ENCODE assay signal across 7 cellular contexts in the genomic region with DNA sequence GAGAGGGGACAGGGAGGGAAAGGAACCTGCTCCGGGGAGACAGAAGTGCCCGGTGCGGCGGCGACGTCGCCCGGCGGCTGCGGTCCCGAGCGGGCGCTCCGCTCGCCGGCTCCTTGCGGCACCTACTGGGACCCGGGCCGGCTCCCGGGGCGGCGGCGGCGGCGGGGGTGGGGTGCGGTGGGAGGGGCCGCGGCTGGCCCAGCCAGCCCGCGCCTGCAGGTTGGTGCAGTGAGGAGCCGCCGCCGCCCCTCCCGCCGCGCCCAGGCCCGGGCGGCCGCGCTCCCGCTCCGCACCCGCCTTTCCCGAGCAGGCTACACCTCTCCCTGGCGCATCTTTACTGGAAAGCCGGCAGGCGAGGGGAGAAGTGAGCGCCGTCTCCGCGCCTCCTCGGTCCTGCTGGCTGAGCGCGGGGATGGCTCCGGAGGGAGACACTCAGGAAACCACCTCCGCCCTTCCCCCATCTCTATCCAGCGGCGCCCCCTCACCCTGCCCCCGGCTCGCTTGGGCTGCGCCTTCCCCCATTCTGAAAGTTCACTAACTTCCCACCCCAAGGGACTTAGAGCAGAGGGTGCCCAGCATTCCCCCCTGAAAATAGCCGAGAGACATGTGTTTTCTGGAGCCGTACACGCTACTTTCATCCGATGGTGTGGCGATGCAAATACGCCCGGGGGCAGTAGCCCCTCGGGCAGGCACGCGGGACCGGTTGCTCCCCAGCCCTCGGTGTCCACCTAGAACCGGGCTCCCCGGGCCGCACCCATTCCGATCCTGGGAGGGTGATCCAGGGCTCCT. TPM values are rescaled to one million over a fixed set of nuclear protein-coding genes. Genes with fewer than 3 reads are reported as not detected.
A peak's percentile ranks its signal among the peaks of the same experiment; 100 is the strongest.
DNase-seq lines count a peak whose midpoint lies in the region; ATAC-seq and TF ChIP-seq lines count a peak whose summit lies in the region.

A gene (minus strand): TSS at position 127 of the 789 bp plus-strand sequence.

- no peaks in the 10 kb centered on the region for H3K9me3 ChIP-seq in ectodermal cell (ENCODE audit: control insufficient read depth, low read length)

- TF ChIP-seq CTCF in GM10266 (IDR thresholded peaks at IDR 0.05; ENCODE audit: control insufficient read depth, insufficient read depth, low read depth, missing control alignments) = no peak
- no peak for TF ChIP-seq CTCF in nephron (IDR thresholded peaks at IDR 0.05; ENCODE audit: unreplicated experiment in 3 of 3)

- H3K4me1 ChIP-seq in ectodermal cell (ENCODE audit: control insufficient read depth, insufficient read depth, low read length) = peaks cover 3% of the 10 kb centered on the region

- 0% methylated on average over 77 of the region's 77 CpGs for WGBS in ectodermal cell, 2 experiments

- no peak within 1 kb of the TSS for H3K27ac ChIP-seq in ectodermal cell (ENCODE audit: insufficient read depth, low read depth, low read length, poor library complexity, severe bottlenecking)

- H3K4me3 Mint-ChIP-seq in nephron = peak within 1 kb of the TSS; percentile 79 to 85 (median 83)

- peaks cover 77% of the 10 kb centered on the region for H3K27me3 Mint-ChIP-seq in nephron (ENCODE audit: low read depth)

- peaks cover 47% of the 10 kb centered on the region for H3K27me3 ChIP-seq in ectodermal cell (ENCODE audit: control insufficient read depth, insufficient read depth, low read length, poor library complexity, severe bottlenecking)

- DNase-seq in GM10266 (ENCODE audit: extremely low spot score) = peak; percentile 16
- DNase-seq in NCI-H2227 (lab: John Stamatoyannopoulos, UW; ENCODE audit: unreplicated experiment) = peak; percentile 76
- no peak for DNase-seq in COLO829 (ENCODE audit: low spot score)
- no peak for DNase-seq in germinal center (ENCODE audit: low spot score)

- no peak for ATAC-seq in GM21447 (IDR thresholded peaks at IDR 0.05; ENCODE audit: unreplicated experiment)

- H3K36me3 ChIP-seq in ectodermal cell (ENCODE audit: control insufficient read depth, insufficient read depth, low read length) = no peaks in the 10 kb centered on the region

- no peaks in the 10 kb centered on the region for H3K9me3 Mint-ChIP-seq in nephron

- peak within 1 kb of the TSS; percentile 71 for H3K4me3 ChIP-seq in ectodermal cell (ENCODE audit: insufficient read depth, low read depth, low read length)

- H3K27ac Mint-ChIP-seq in nephron = no peak within 1 kb of the TSS

- no peaks in the 10 kb centered on the region for H3K36me3 Mint-ChIP-seq in nephron (ENCODE audit: low read depth)

- H3K4me1 Mint-ChIP-seq in nephron = peaks cover 7% of the 10 kb centered on the region

RNA-seq across cellular contexts. Expression of the gene that starts here (rescaled TPM):
- polyA plus RNA-seq in ectodermal cell (2013, experiment 1 of 4) = 2.7 TPM
- 2.4 TPM for polyA plus RNA-seq in ectodermal cell (2013, experiment 2 of 4)
- 2.2 TPM for polyA plus RNA-seq in ectodermal cell (2013, experiment 3 of 4)
- polyA plus RNA-seq in ectodermal cell (2013, experiment 4 of 4) = 2.2 TPM

Comparison
In these comparisons a context has a peak if more than half of its experiments do, and no peak if none do; other contexts are left out.
1. DNase-seq: peak in GM10266 (single experiment) and NCI-H2227 (single experiment); none in COLO829 (single experiment) and germinal center (single experiment).